Comparison of ENCODE assay signal across 17 cellular contexts in genomic region chr6:73702444-73702843, GRCh38.
"Had no signal": no experiment of that assay in that cellular context is flagged by ENCODE, and none has a peak within 500 bp of the region (broad histone marks: within the 10 kb centered on the region; RNA-seq: fewer than 3 reads in every experiment).

No MANE protein-coding gene starts in this region.

- H3K9me3 Mint-ChIP-seq: activated CD4-positive, alpha-beta memory T cell treated with anti-CD3 and anti-CD28 coated beads for 36 hours; activated naive CD4-positive, alpha-beta T cell treated with anti-CD3 and anti-CD28 coated beads, Interleukin-2, amount 50 U/mL, for 72 hours; activated T-cell treated with anti-CD3 and anti-CD28 coated beads, Interleukin-2, amount 50 U/mL, for 24 hours; central memory CD8-positive, alpha-beta T cell; stimulated activated effector memory CD8-positive, alpha-beta T cell treated with anti-CD3 and anti-CD28 coated beads, Interleukin-12 subunit alpha, Interleukin-12 subunit beta, amount 100 ng/mL, for 72 hours had no signal

- H3K27ac Mint-ChIP-seq: activated CD4-positive, alpha-beta memory T cell treated with anti-CD3 and anti-CD28 coated beads for 36 hours; activated CD8-positive, alpha-beta memory T cell treated with anti-CD3 and anti-CD28 coated beads, Interleukin-2, amount 10 ng/mL, durations not matched to agents 7 days and 5 days; activated T-cell treated with anti-CD3 and anti-CD28 coated beads, Interleukin-2, amount 50 U/mL, for 24 hours; stimulated activated effector memory CD8-positive, alpha-beta T cell treated with anti-CD3 and anti-CD28 coated beads, Interleukin-12 subunit alpha, Interleukin-12 subunit beta, amount 100 ng/mL, for 72 hours had no signal

- H3K4me1 Mint-ChIP-seq: central memory CD8-positive, alpha-beta T cell had no signal

- H3K9me3 ChIP-seq: body of pancreas, gastroesophageal sphincter, heart right ventricle, lower lobe of right lung, psoas muscle, transverse colon had no signal

- ATAC-seq: activated CD8-positive, alpha-beta memory T cell treated with anti-CD3 and anti-CD28 coated beads, Interleukin-2, amount 10 ng/mL, durations not matched to agents 7 days and 5 days; activated naive CD4-positive, alpha-beta T cell treated with anti-CD3 and anti-CD28 coated beads, Interleukin-2, amount 50 U/mL, for 72 hours; body of pancreas; gastroesophageal sphincter; heart right ventricle; left cardiac atrium; lower lobe of right lung; psoas muscle; stimulated activated effector memory CD8-positive, alpha-beta T cell treated with anti-CD3 and anti-CD28 coated beads, Interleukin-12 subunit alpha, Interleukin-12 subunit beta, amount 100 ng/mL, for 72 hours had no signal

- H3K4me3 ChIP-seq: body of pancreas, coronary artery, gastroesophageal sphincter, heart right ventricle, lower lobe of right lung, psoas muscle, transverse colon had no signal

- H3K36me3 ChIP-seq: gastroesophageal sphincter, heart right ventricle, lower lobe of right lung, transverse colon had no signal

- H3K27me3 ChIP-seq: body of pancreas, gastroesophageal sphincter, heart right ventricle had no signal

- H3K27ac ChIP-seq: body of pancreas, coronary artery, gastroesophageal sphincter, heart right ventricle, lower lobe of right lung, psoas muscle had no signal

- DNase-seq: activated CD4-positive, alpha-beta memory T cell treated with anti-CD3 and anti-CD28 coated beads for 36 hours; activated CD4-positive, alpha-beta T cell treated with anti-CD3 and anti-CD28 coated beads for 1 hour; activated CD8-positive, alpha-beta memory T cell treated with anti-CD3 and anti-CD28 coated beads, Interleukin-2, amount 10 ng/mL, durations not matched to agents 7 days and 5 days; activated gamma-delta T cell; activated T-cell treated with anti-CD3 and anti-CD28 coated beads, Interleukin-2, amount 50 U/mL, for 24 hours; body of pancreas; heart right ventricle; left cardiac atrium; lower lobe of right lung; midbrain; psoas muscle; transverse colon had no signal

- H3K4me3 Mint-ChIP-seq: activated CD4-positive, alpha-beta memory T cell treated with anti-CD3 and anti-CD28 coated beads for 36 hours; activated CD8-positive, alpha-beta memory T cell treated with anti-CD3 and anti-CD28 coated beads, Interleukin-2, amount 10 ng/mL, durations not matched to agents 7 days and 5 days; activated T-cell treated with anti-CD3 and anti-CD28 coated beads, Interleukin-2, amount 50 U/mL, for 24 hours; central memory CD8-positive, alpha-beta T cell; stimulated activated effector memory CD8-positive, alpha-beta T cell treated with anti-CD3 and anti-CD28 coated beads, Interleukin-12 subunit alpha, Interleukin-12 subunit beta, amount 100 ng/mL, for 72 hours had no signal

- H3K4me1 ChIP-seq: body of pancreas, psoas muscle had no signal
